Comparison of ENCODE assay signal across 8 cellular contexts in genomic region chr1:225896937-225897549, GRCh38. TPM values are rescaled to one million over a fixed set of nuclear protein-coding genes. Genes with fewer than 3 reads are reported as not detected.
DNase-seq lines count a peak whose midpoint lies in the region; ATAC-seq, FAIRE-seq and TF ChIP-seq lines count a peak whose summit lies in the region.

No MANE protein-coding gene starts in this region.

- H3K23ac ChIP-seq in H1 (ENCODE audit: insufficient read length) = no peak overlapping the region

- H2AFZ ChIP-seq in H1 (ENCODE audit: low read length) = no peak overlapping the region

- no peak overlapping the region; the same call in 1 of the 2 replicates for H3K18ac ChIP-seq in H1 (ENCODE audit: extremely low read depth, low read length)

- peak overlapping the region; percentile 76 for H2BK20ac ChIP-seq in H1 (ENCODE audit: low read length)

- H3K79me1 ChIP-seq in H1 (ENCODE audit: low read depth, low read length) = no peaks in the 10 kb centered on the region

- TF ChIP-seq POLR2A in H1 (IDR thresholded peaks at IDR 0.05; ENCODE audit: control extremely low read depth in 1 of 2, low read depth in 2 of 2, low read length in 2 of 2) = no peak

- H2BK5ac ChIP-seq in H1 (ENCODE audit: low read depth, low read length) = peak overlapping the region; percentile 67; the same call in 1 of the 2 replicates

- H3K4me1 Mint-ChIP-seq in Calu3 (ENCODE audit: low read depth, unreplicated experiment) = peaks cover 37% of the 10 kb centered on the region

- no peaks in the 10 kb centered on the region for H3K27me3 ChIP-seq in H1 (replicated peaks in 1 of 4; ENCODE audit: control insufficient read depth in 3 of 4, extremely low read depth in 1 of 4, insufficient read depth in 3 of 4, low read length in 3 of 4)

- peak; percentile 100 for ATAC-seq in GM21390 (IDR thresholded peaks at IDR 0.05; ENCODE audit: unreplicated experiment)
- peak; percentile 100 for ATAC-seq in HG03575 (IDR thresholded peaks at IDR 0.05; ENCODE audit: extremely low read depth, insufficient number of reproducible peaks, low FRiP score, unreplicated experiment)

- no peaks in the 10 kb centered on the region for H3K9me3 ChIP-seq in H1 (ENCODE audit: insufficient read depth in 2 of 2, low read depth in 1 of 2, low read length in 1 of 2)

- H4K8ac ChIP-seq in H1 (ENCODE audit: extremely low read depth, insufficient read depth, low read length) = no peak overlapping the region; the same call in 1 of the 2 replicates

- CTCF ChIA-PET in Calu3 (lab: Charles Lee) (interaction anchor here (0.5 to 1.7 kb wide), 13 partner anchors 10 to 589 kb away, joined by 3 to 15 read pairs (median 5); partner anchors contain the start of genes PYCR2, SRP9 and TMEM63A), H1 (lab: Charles Lee; ENCODE audit: partially characterized antibody) (interaction anchor here (1.0 to 18.7 kb wide), 6 partner anchors 9 to 66 kb away, joined by 3 to 406 read pairs (median 6); partner anchors contain the start of genes LEFTY1 and TMEM63A)

- H3K4me3 ChIP-seq in H1 (ENCODE audit: extremely low read depth in 1 of 4, insufficient read depth in 2 of 4, low read depth in 3 of 4, low read length in 4 of 4) = no peak overlapping the region

- H3K27ac Mint-ChIP-seq in Calu3 (ENCODE audit: unreplicated experiment) = peak overlapping the region; percentile 77

- H4K20me1 ChIP-seq in H1 (replicated peaks in 1 of 2; ENCODE audit: control insufficient read depth in 1 of 2, insufficient read depth in 2 of 2, low read length in 2 of 2) = no peaks in the 10 kb centered on the region

- H3K4me1 ChIP-seq in H1 (replicated peaks in 1 of 4; ENCODE audit: control insufficient read depth in 3 of 4, insufficient read depth in 4 of 4, low read length in 3 of 4) = peaks cover 0 to 21% (median 19%) of the 10 kb centered on the region in 4 experiments; a peak in 6 of 7 replicates

- TF ChIP-seq CTCF in Calu3 (IDR thresholded peaks at IDR 0.05; ENCODE audit: unreplicated experiment) (no peak), H1 (IDR thresholded peaks at IDR 0.05; ENCODE audit: control extremely low read depth in 1 of 3, insufficient read depth in 1 of 3, low read depth in 1 of 3, low read length in 3 of 3) (no peak)

- H2BK15ac ChIP-seq in H1 (ENCODE audit: low read length) = 0 out of 2 replicates have a peak overlapping the region, but pooled peaks have one; percentile 47

- no peaks in the 10 kb centered on the region for H3K23me2 ChIP-seq in H1 (ENCODE audit: low read depth, low read length)

- H2BK12ac ChIP-seq in H1 (ENCODE audit: low read depth, low read length) = peak overlapping the region; percentile 70

- FAIRE-seq in H1 (lab: Jason Lieb, UNC) = no peak

- no peak overlapping the region for H3K4ac ChIP-seq in H1 (replicated peaks; ENCODE audit: insufficient read length, low read depth, low read length)

- DNase-seq in Calu3 (peak; percentile 79), H1 (ENCODE audit: low read depth in 1 of 2, low spot score in 2 of 2) (no peak), MV-4-11 (lab: John Stamatoyannopoulos, UW) (no peak), KG1 (lab: John Stamatoyannopoulos, UW) (no peak)
- peak; percentile 51 for DNase-seq in activated CD4-positive, alpha-beta T cell treated with anti-CD3 and anti-CD28 coated beads for 1 hour
- peak; percentile 34 for DNase-seq in stimulated activated CD8-positive, alpha-beta memory T cell treated with anti-CD3 and anti-CD28 coated beads, Interleukin-12 subunit alpha, Interleukin-12 subunit beta, amount 100 ng/mL, for 4 hours (ENCODE audit: low read depth)

- H3K4me2 ChIP-seq in H1 (ENCODE audit: insufficient read depth in 1 of 2, low read depth in 2 of 2, low read length in 2 of 2) = no peak overlapping the region; a peak in 1 of 4 replicates

- no peaks in the 10 kb centered on the region for H3K36me3 Mint-ChIP-seq in Calu3 (ENCODE audit: insufficient read depth, unreplicated experiment)

- H3K14ac ChIP-seq in H1 (ENCODE audit: insufficient read length) = no peak overlapping the region

- H2AK5ac ChIP-seq in H1 (ENCODE audit: low read depth, low read length) = peak overlapping the region; percentile 67; the same call in 1 of the 2 replicates

- no peak overlapping the region for H4K5ac ChIP-seq in H1 (ENCODE audit: insufficient read length, low read depth, low read length)

- TF ChIP-seq EP300 in H1 (IDR thresholded peaks at IDR 0.05; ENCODE audit: borderline replicate concordance in 1 of 2, low read depth in 2 of 2, low read length in 2 of 2) = no peak

- POLR2A ChIA-PET in H1 (lab: Charles Lee; ENCODE audit: partially characterized antibody) = interaction anchor here (0.6 to 5.2 kb wide), 8 partner anchors 8 to 119 kb away, joined by 3 to 63 read pairs (median 3); partner anchors contain the start of genes EPHX1, LEFTY1 and TMEM63A

- H3K4me3 Mint-ChIP-seq in Calu3 (ENCODE audit: low read depth, unreplicated experiment) = no peak overlapping the region

- peak overlapping the region; percentile 83 for H4K91ac ChIP-seq in H1 (replicated peaks; ENCODE audit: insufficient read length, low read length)

- H3K27me3 Mint-ChIP-seq in Calu3 (ENCODE audit: unreplicated experiment) = no peaks in the 10 kb centered on the region

- intact Hi-C loops in Calu3 (cut with micrococcal nuclease; ENCODE audit: unreplicated experiment) = no loop called here

- TF ChIP-seq RAD21 in H1 (IDR thresholded peaks at IDR 0.05 in 1 of 2, conservative IDR thresholded peaks at IDR 0.05 in 1 of 2; ENCODE audit: low read depth in 2 of 2, low read length in 2 of 2) = no peak

- no TSS peak for BruUV-seq in Calu3 (replicated peaks; lab: Mats Ljungman, UMichigan)

- H3K9ac ChIP-seq in H1 (replicated peaks in 1 of 4; ENCODE audit: extremely low read depth in 1 of 4, low read depth in 3 of 4, low read length in 3 of 4) = no peak overlapping the region

- H3K56ac ChIP-seq in H1 (replicated peaks; ENCODE audit: insufficient read length, low read depth, low read length) = no peak overlapping the region

- WGBS in H1 (ENCODE audit: extremely low coverage in 1 of 2, insufficient coverage in 1 of 2, insufficient read length in 1 of 2, insufficient replicate concordance in 2 of 2, low coverage in 1 of 2, low lambda C conversion rate in 2 of 2, missing lambda C conversion rate in 1 of 2), 2 experiments = 79% methylated on average over 7 of the region's 7 CpGs; no CpG with 5 or more reads in 1 of the 2 experiments

- no peak overlapping the region for H3K27ac ChIP-seq in H1 (ENCODE audit: low read depth, low read length)

- no peaks in the 10 kb centered on the region for H3K36me3 ChIP-seq in H1 (ENCODE audit: control insufficient read depth in 2 of 4, insufficient read depth in 4 of 4, low read length in 3 of 4)

- no peaks in the 10 kb centered on the region for H3K79me2 ChIP-seq in H1 (ENCODE audit: control insufficient read depth in 1 of 2, insufficient read depth in 2 of 2, low read length in 2 of 2)

- no peaks in the 10 kb centered on the region for H3K9me3 Mint-ChIP-seq in Calu3 (ENCODE audit: low read depth, unreplicated experiment)

- no peak overlapping the region for H2BK120ac ChIP-seq in H1 (replicated peaks; ENCODE audit: low read depth, low read length)

TF ChIP-seq in H1, 55 proteins besides CTCF, POLR2A, EP300 and RAD21 (continues in another document):
- TF ChIP-seq SUZ12 (IDR thresholded peaks at IDR 0.05; ENCODE audit: low read length) (no peak), SP2 (IDR thresholded peaks at IDR 0.05; ENCODE audit: low read length) (no peak), YY1 (IDR thresholded peaks at IDR 0.05; ENCODE audit: low read depth, low read length) (no peak)

RNA-seq across cellular contexts. Expression of gene LEFTY1, which starts 8.1 kb away (rescaled TPM):
- total RNA-seq in Calu3 (2022) = 0.59 TPM in 1 of 2 replicates, not detected in the other
- 8.4 and 11.7 TPM in 2 replicates for total RNA-seq in H1 (2021; fragmentation: NEBNext Ultra II Directional; extraction: Animal tissue kit (Norgen Biotek cat#: 25700))
- polyA plus RNA-seq in H1 (2011; rRNA removed) = 4.5 and 7.3 TPM in 2 replicates
- 7.1 TPM for polyA plus RNA-seq in H1 (2011; cell fraction: cytosol; rRNA removed)
- 8.4 TPM for polyA plus RNA-seq in H1 (2011; cell fraction: nucleus; rRNA removed)
- polyA plus RNA-seq in H1 (2012, experiment 1 of 2) = 1.8 to 3.5 TPM (median 3.1 TPM) in 4 replicates
- polyA plus RNA-seq in H1 (2012, experiment 2 of 2) = 3.5 TPM
- 112 TPM for polyA plus RNA-seq in H1 (2013, experiment 1 of 2)
- polyA plus RNA-seq in H1 (2013, experiment 2 of 2) = 131 TPM
- 0.66 and 1.3 TPM in 2 replicates for polyA minus RNA-seq in H1 (2011; rRNA and poly(A)+ RNA removed)
- polyA minus RNA-seq in H1 (2011; cell fraction: cytosol; rRNA and poly(A)+ RNA removed) = 3.0 TPM
- polyA minus RNA-seq in H1 (2011; cell fraction: nucleus; rRNA and poly(A)+ RNA removed) = 3.1 TPM

RNA-seq across cellular contexts. Expression of gene TMEM63A, which starts 14.9 kb away (rescaled TPM):
- 253 and 303 TPM in 2 replicates for total RNA-seq in Calu3 (2022)
- 41.2 and 55.4 TPM in 2 replicates for total RNA-seq in H1 (2021; fragmentation: NEBNext Ultra II Directional; extraction: Animal tissue kit (Norgen Biotek cat#: 25700))
- polyA plus RNA-seq in H1 (2011; rRNA removed) = 26.1 and 38.5 TPM in 2 replicates
- 28.6 TPM for polyA plus RNA-seq in H1 (2011; cell fraction: cytosol; rRNA removed)
- polyA plus RNA-seq in H1 (2011; cell fraction: nucleus; rRNA removed) = 210 TPM
- polyA plus RNA-seq in H1 (2012, experiment 1 of 2) = 25.5 to 31.0 TPM (median 28.0 TPM) in 4 replicates
- polyA plus RNA-seq in H1 (2012, experiment 2 of 2) = 17.4 TPM
- 90.4 TPM for polyA plus RNA-seq in H1 (2013, experiment 1 of 2)
- polyA plus RNA-seq in H1 (2013, experiment 2 of 2) = 88.5 TPM
- 42.6 and 57.5 TPM in 2 replicates for polyA minus RNA-seq in H1 (2011; rRNA and poly(A)+ RNA removed)
- 21.2 TPM for polyA minus RNA-seq in H1 (2011; cell fraction: cytosol; rRNA and poly(A)+ RNA removed)
- polyA minus RNA-seq in H1 (2011; cell fraction: nucleus; rRNA and poly(A)+ RNA removed) = 70.6 TPM

RNA-seq across cellular contexts. Expression of gene PYCR2, which starts 27.0 kb away (rescaled TPM):
- total RNA-seq in Calu3 (2022) = 81.6 and 91.9 TPM in 2 replicates
- 84.3 and 84.6 TPM in 2 replicates for total RNA-seq in H1 (2021; fragmentation: NEBNext Ultra II Directional; extraction: Animal tissue kit (Norgen Biotek cat#: 25700))
- 79.3 and 96.6 TPM in 2 replicates for polyA plus RNA-seq in H1 (2011; rRNA removed)
- 96.5 TPM for polyA plus RNA-seq in H1 (2011; cell fraction: cytosol; rRNA removed)
- 96.7 TPM for polyA plus RNA-seq in H1 (2011; cell fraction: nucleus; rRNA removed)
- 63.1 to 84.9 TPM (median 76.1 TPM) in 4 replicates for polyA plus RNA-seq in H1 (2012, experiment 1 of 2)
- polyA plus RNA-seq in H1 (2012, experiment 2 of 2) = 59.4 TPM
- 113 TPM for polyA plus RNA-seq in H1 (2013, experiment 1 of 2)
- polyA plus RNA-seq in H1 (2013, experiment 2 of 2) = 115 TPM
- polyA minus RNA-seq in H1 (2011; rRNA and poly(A)+ RNA removed) = 41.8 and 68.7 TPM in 2 replicates
- polyA minus RNA-seq in H1 (2011; cell fraction: cytosol; rRNA and poly(A)+ RNA removed) = 22.0 TPM
- polyA minus RNA-seq in H1 (2011; cell fraction: nucleus; rRNA and poly(A)+ RNA removed) = 26.9 TPM

RNA-seq across cellular contexts. Expression of gene LEFTY2, which starts 44.0 kb away (rescaled TPM):
- total RNA-seq in Calu3 (2022) = not detected in 2 replicates
- total RNA-seq in H1 (2021; fragmentation: NEBNext Ultra II Directional; extraction: Animal tissue kit (Norgen Biotek cat#: 25700)) = 3.2 and 4.3 TPM in 2 replicates
- 2.6 and 2.9 TPM in 2 replicates for polyA plus RNA-seq in H1 (2011; rRNA removed)
- 3.1 TPM for polyA plus RNA-seq in H1 (2011; cell fraction: cytosol; rRNA removed)
- 2.5 TPM for polyA plus RNA-seq in H1 (2011; cell fraction: nucleus; rRNA removed)
- polyA plus RNA-seq in H1 (2012, experiment 1 of 2) = 0.94 to 1.9 TPM (median 1.4 TPM) in 4 replicates
- 2.2 TPM for polyA plus RNA-seq in H1 (2012, experiment 2 of 2)
- 44.6 TPM for polyA plus RNA-seq in H1 (2013, experiment 1 of 2)
- polyA plus RNA-seq in H1 (2013, experiment 2 of 2) = 54.0 TPM
- polyA minus RNA-seq in H1 (2011; rRNA and poly(A)+ RNA removed) = 0.83 and 1.4 TPM in 2 replicates
- polyA minus RNA-seq in H1 (2011; cell fraction: cytosol; rRNA and poly(A)+ RNA removed) = 0.88 TPM
- 1.5 TPM for polyA minus RNA-seq in H1 (2011; cell fraction: nucleus; rRNA and poly(A)+ RNA removed)

Comparison
In these comparisons a context has a peak if more than half of its experiments do, and no peak if none do; other contexts are left out.
1. DNase-seq: peak in Calu3 (single experiment), activated CD4-positive, alpha-beta T cell treated with anti-CD3 and anti-CD28 coated beads for 1 hour (single experiment) and stimulated activated CD8-positive, alpha-beta memory T cell treated with anti-CD3 and anti-CD28 coated beads, Interleukin-12 subunit alpha, Interleukin-12 subunit beta, amount 100 ng/mL, for 4 hours (single experiment); none in H1 (0 of 2), MV-4-11 (single experiment) and KG1 (single experiment).